In genomic region chr12:57046947-57047890, GRCh38 we compare ENCODE assay signal across 13 cellular contexts. TPM values are rescaled to one million over a fixed set of nuclear protein-coding genes. Genes with fewer than 3 reads are reported as not detected.
DNase-seq lines count a peak whose midpoint lies in the region; ATAC-seq and TF ChIP-seq lines count a peak whose summit lies in the region.
"Had no signal": no experiment of that assay in that cellular context is flagged by ENCODE, and none has a peak within 500 bp of the region (broad histone marks: within the 10 kb centered on the region; RNA-seq: fewer than 3 reads in every experiment).

No MANE protein-coding gene starts in this region.

- H3K9me2 ChIP-seq in OCI-LY7 (ENCODE audit: insufficient read depth, low read length), result no peaks in the 10 kb centered on the region

- H3K4me1 ChIP-seq in ascending aorta (no peaks in the 10 kb centered on the region), suprapubic skin (no peaks in the 10 kb centered on the region), OCI-LY7 (ENCODE audit: insufficient read depth, low read length, poor library complexity, severe bottlenecking) (peaks cover 5% of the 10 kb centered on the region)
- H3K4me1 ChIP-seq: breast epithelium had no signal

- no peak overlapping the region for H3K27ac ChIP-seq in ascending aorta
- H3K27ac ChIP-seq in suprapubic skin, result no peak overlapping the region
- no peak overlapping the region for H3K27ac ChIP-seq in OCI-LY7 (ENCODE audit: low read depth, low read length, poor library complexity, severe bottlenecking)
- H3K27ac ChIP-seq: breast epithelium, thoracic aorta had no signal

- 68% methylated on average over 10 of the region's 10 CpGs for WGBS in suprapubic skin

- no peaks in the 10 kb centered on the region for H4K20me1 ChIP-seq in OCI-LY7 (ENCODE audit: insufficient read depth, low read length)

- no peaks in the 10 kb centered on the region for H3K9me3 ChIP-seq in ascending aorta
- H3K9me3 ChIP-seq in suprapubic skin, result no peaks in the 10 kb centered on the region
- no peaks in the 10 kb centered on the region for H3K9me3 ChIP-seq in OCI-LY7 (ENCODE audit: low read length)
- H3K9me3 ChIP-seq: breast epithelium, thoracic aorta had no signal

- H3K27ac Mint-ChIP-seq in activated B cell treated with CpG ODN at 0.5 μM for 24 hours, result peak overlapping the region; percentile 75

- no peaks in the 10 kb centered on the region for H3K36me3 Mint-ChIP-seq in activated B cell treated with CpG ODN at 0.5 μM for 24 hours (ENCODE audit: low read depth)

- no peak overlapping the region for H3K4me2 ChIP-seq in OCI-LY7 (ENCODE audit: low read length)

- H3K9me3 Mint-ChIP-seq in activated B cell treated with CpG ODN at 0.5 μM for 24 hours, result no peaks in the 10 kb centered on the region

- peak; percentile 7 for DNase-seq in activated effector memory CD4-positive, alpha-beta T cell treated with Interleukin-2 at 50 U/mL for 16 hours
- no peak for DNase-seq in activated effector memory CD4-positive, alpha-beta T cell treated with anti-CD3 and anti-CD28 coated beads, Interleukin-2, amount 50 U/mL, for 16 hours
- DNase-seq in activated B cell treated with CpG ODN at 0.5 μM for 24 hours (no peak), globus pallidus (ENCODE audit: low spot score) (peak; percentile 40), ascending aorta (ENCODE audit: low spot score in 2 of 2) (no peak), suprapubic skin (ENCODE audit: low spot score in 2 of 2) (no peak), OCI-LY7 (ENCODE audit: low spot score) (no peak)
- DNase-seq in stimulated activated naive CD4-positive, alpha-beta T cell treated with Interleukin-2 at 50 U/mL for 16 hours (lab: John Stamatoyannopoulos, UW), result peak; percentile 12
- DNase-seq: hypothalamus, NCI-H2081 treated with DMSO at 0.1 percent for 48 hours, posterior cingulate gyrus had no signal

- no peak overlapping the region for H3K4me3 ChIP-seq in ascending aorta
- no peak overlapping the region for H3K4me3 ChIP-seq in suprapubic skin
- no peak overlapping the region for H3K4me3 ChIP-seq in OCI-LY7 (ENCODE audit: low read depth, low read length, poor library complexity, severe bottlenecking)
- H3K4me3 ChIP-seq: breast epithelium, thoracic aorta had no signal

- H2AFZ ChIP-seq in OCI-LY7 (ENCODE audit: low read length), result no peak overlapping the region

- peaks cover 22% of the 10 kb centered on the region for H3K4me1 Mint-ChIP-seq in activated B cell treated with CpG ODN at 0.5 μM for 24 hours

- no peak for TF ChIP-seq CTCF in activated B cell treated with CpG ODN at 0.5 μM for 24 hours (IDR thresholded peaks at IDR 0.05)
- no peak for TF ChIP-seq CTCF in ascending aorta (IDR thresholded peaks at IDR 0.05)
- no peak for TF ChIP-seq CTCF in suprapubic skin (IDR thresholded peaks at IDR 0.05)
- TF ChIP-seq CTCF in OCI-LY7 (conservative IDR thresholded peaks at IDR 0.05; ENCODE audit: low read length), result no peak

- H3K27me3 ChIP-seq in ascending aorta, result no peaks in the 10 kb centered on the region
- H3K27me3 ChIP-seq in suprapubic skin, result peaks cover 5% of the 10 kb centered on the region
- H3K27me3 ChIP-seq: breast epithelium had no signal

- peak; percentile 64 for ATAC-seq in activated B cell treated with CpG ODN at 0.5 μM for 24 hours (ENCODE audit: low read depth)

- TF ChIP-seq POLR2A in suprapubic skin (IDR thresholded peaks at IDR 0.05), result no peak

- H3K27me3 Mint-ChIP-seq in activated B cell treated with CpG ODN at 0.5 μM for 24 hours, result no peaks in the 10 kb centered on the region

- peak overlapping the region; percentile 53 for H3K4me3 Mint-ChIP-seq in activated B cell treated with CpG ODN at 0.5 μM for 24 hours

- H3K36me3 ChIP-seq in ascending aorta (no peaks in the 10 kb centered on the region), suprapubic skin (no peaks in the 10 kb centered on the region), OCI-LY7 (ENCODE audit: insufficient read depth, low read length) (no peaks in the 10 kb centered on the region)
- H3K36me3 ChIP-seq: breast epithelium, thoracic aorta had no signal

- H3K79me2 ChIP-seq in OCI-LY7 (ENCODE audit: insufficient read depth, low read depth, low read length), result no peaks in the 10 kb centered on the region

- no TSS peak for BruUV-seq in OCI-LY7 (replicated peaks; lab: Mats Ljungman, UMichigan)

- TF ChIP-seq EP300 in suprapubic skin (IDR thresholded peaks at IDR 0.05), result no peak

- intact Hi-C loops in activated B cell treated with CpG ODN at 0.5 μM for 24 hours (cut with micrococcal nuclease) (loop anchor here (2.0 kb wide), 1 partner anchor 16 kb away; no protein-coding TSS in a partner anchor), ascending aorta (cut with DNase I) (no loop called here), OCI-LY7 (cut with micrococcal nuclease; ENCODE audit: unreplicated experiment) (no loop called here)

- POLR2A ChIA-PET in activated B cell treated with CpG ODN at 0.5 μM for 24 hours (lab: Charles Lee), result interaction anchor here (0.6 to 1.6 kb wide), 5 partner anchors 9 to 65 kb away, joined by 3 to 7 read pairs (median 4); partner anchors contain the start of gene STAT6
- POLR2A ChIA-PET in OCI-LY7 (lab: Charles Lee), result interaction anchor here (0.5 kb wide), 1 partner anchor 212 kb away, joined by 4 read pairs; no protein-coding TSS in a partner anchor

- CTCF ChIA-PET in activated B cell treated with CpG ODN at 0.5 μM for 24 hours (lab: Charles Lee), result interaction anchor here (1.0 to 1.2 kb wide), 5 partner anchors 12 to 77 kb away, joined by 3 to 5 read pairs (median 3); partner anchors contain the start of gene STAT6
- CTCF ChIA-PET in OCI-LY7 (lab: Charles Lee; ENCODE audit: unreplicated experiment), result no interaction called here

RNA-seq across cellular contexts. Expression of gene MYO1A, which starts 2.7 kb away (rescaled TPM):
- total RNA-seq in activated B cell treated with CpG ODN at 0.5 μM for 24 hours (0.39 and 0.71 TPM in 2 replicates), ascending aorta (not detected), suprapubic skin (1 to 10 TPM in 1 of 4 donors, under 1 TPM in 3; 0.16 to 2.3 (median 0.58) TPM), OCI-LY7 (2022) (0.19 and 0.79 TPM in 2 replicates)
- 0.05 and 0.47 TPM in 2 replicates for total RNA-seq in OCI-LY7 (2014; rRNA removed; shearing (Covaris generic))

RNA-seq across cellular contexts. Expression of gene TAC3, which starts 30.9 kb away (rescaled TPM):
- not detected in 2 replicates for total RNA-seq in activated B cell treated with CpG ODN at 0.5 μM for 24 hours
- total RNA-seq in ascending aorta, result not detected
- total RNA-seq in suprapubic skin, result not detected
- not detected in 2 replicates for total RNA-seq in OCI-LY7 (2014; rRNA removed; shearing (Covaris generic))
- not detected in 2 replicates for total RNA-seq in OCI-LY7 (2022)
- total RNA-seq: breast epithelium, thoracic aorta had no signal

RNA-seq across cellular contexts. Expression of gene NEMP1, which starts 31.4 kb away (rescaled TPM):
- total RNA-seq in activated B cell treated with CpG ODN at 0.5 μM for 24 hours (23.0 and 27.6 TPM in 2 replicates), ascending aorta (7.7 TPM), suprapubic skin (10 to 100 TPM in 2 of 4 donors, 1 to 10 TPM in 2; 6.5 to 31.2 (median 9.5) TPM), OCI-LY7 (2022) (85.2 and 86.3 TPM in 2 replicates)
- total RNA-seq in OCI-LY7 (2014; rRNA removed; shearing (Covaris generic)), result 39.8 and 45.7 TPM in 2 replicates

RNA-seq across cellular contexts. Expression of gene ZBTB39, which starts 40.9 kb away (rescaled TPM):
- total RNA-seq in activated B cell treated with CpG ODN at 0.5 μM for 24 hours, result 12.6 and 13.3 TPM in 2 replicates
- total RNA-seq in ascending aorta, result 5.9 TPM
- 10 to 100 TPM in 2 of 4 donors, 1 to 10 TPM in 2; 6.6 to 12.1 (median 10.1) TPM for total RNA-seq in suprapubic skin
- 10.9 TPM in 2 replicates for total RNA-seq in OCI-LY7 (2014; rRNA removed; shearing (Covaris generic))
- 10.0 and 10.7 TPM in 2 replicates for total RNA-seq in OCI-LY7 (2022)

RNA-seq across cellular contexts. Expression of gene NAB2, which starts 41.7 kb away (rescaled TPM):
- 20.4 and 22.1 TPM in 2 replicates for total RNA-seq in activated B cell treated with CpG ODN at 0.5 μM for 24 hours
- 50.9 TPM for total RNA-seq in ascending aorta
- 10 to 100 TPM; 28.2 to 52.5 (median 36.9) TPM for total RNA-seq in suprapubic skin
- 8.5 and 9.6 TPM in 2 replicates for total RNA-seq in OCI-LY7 (2014; rRNA removed; shearing (Covaris generic))
- 4.7 and 6.8 TPM in 2 replicates for total RNA-seq in OCI-LY7 (2022)

Comparison
In these comparisons a context has a peak if more than half of its experiments do, and no peak if none do; other contexts are left out.
1. DNase-seq: peak in activated effector memory CD4-positive, alpha-beta T cell treated with Interleukin-2 at 50 U/mL for 16 hours (single experiment), globus pallidus (single experiment) and stimulated activated naive CD4-positive, alpha-beta T cell treated with Interleukin-2 at 50 U/mL for 16 hours (single experiment); none in activated effector memory CD4-positive, alpha-beta T cell treated with anti-CD3 and anti-CD28 coated beads, Interleukin-2, amount 50 U/mL, for 16 hours (single experiment), activated B cell treated with CpG ODN at 0.5 μM for 24 hours (single experiment), ascending aorta (0 of 2), suprapubic skin (0 of 2) and OCI-LY7 (single experiment).